ENCODE assay signal across 19 cellular contexts in the genomic region with DNA sequence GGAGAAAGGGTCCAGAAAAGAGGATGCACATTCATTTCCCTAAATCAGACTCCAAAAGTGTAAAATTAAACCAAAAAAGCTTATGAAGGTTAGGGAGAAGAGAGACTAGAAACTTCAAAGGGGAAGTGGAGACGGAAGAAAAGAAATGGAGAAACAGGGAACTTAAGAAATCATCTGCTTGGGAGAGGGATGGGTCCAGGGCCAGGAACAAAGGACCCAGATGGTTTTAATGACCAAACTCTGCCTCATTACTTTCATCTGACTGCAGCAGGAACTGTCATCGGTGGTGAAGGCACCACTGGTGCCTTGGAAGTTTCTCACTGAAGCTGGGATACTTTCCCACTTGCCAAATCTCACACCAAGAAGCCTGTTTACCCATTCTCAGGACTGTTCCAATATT.
DNase-seq lines count a peak whose midpoint lies in the region; ATAC-seq and TF ChIP-seq lines count a peak whose summit lies in the region.
"Had no signal": no experiment of that assay in that cellular context is flagged by ENCODE, and none has a peak within 500 bp of the region (broad histone marks: within the 10 kb centered on the region; RNA-seq: fewer than 3 reads in every experiment).

No MANE protein-coding gene starts in this region.

- H3K4me1 ChIP-seq in suprapubic skin, result peaks cover 10% of the 10 kb centered on the region

- H3K9me3 ChIP-seq in suprapubic skin, result no peaks in the 10 kb centered on the region
- H3K9me3 ChIP-seq: ovary had no signal

- peak overlapping the region; percentile 27 for H3K27ac ChIP-seq in suprapubic skin
- peak overlapping the region in 1 of 2 donors; percentile 33 for H3K27ac ChIP-seq in coronary artery
- H3K27ac ChIP-seq: KMS-11, ovary had no signal

- no peak for TF ChIP-seq POLR2A in suprapubic skin (IDR thresholded peaks at IDR 0.05)

- WGBS in suprapubic skin, result 52% methylated on average over 2 of the region's 2 CpGs

- H3K27me3 ChIP-seq in suprapubic skin, result no peaks in the 10 kb centered on the region
- H3K27me3 ChIP-seq: ovary had no signal

- intact Hi-C loops in left cardiac atrium (cut with DNase I), result no loop called here

- no peaks in the 10 kb centered on the region for H3K36me3 ChIP-seq in suprapubic skin
- H3K36me3 ChIP-seq: ovary had no signal

- peak; percentile 19 to 50 for ATAC-seq in left cardiac atrium

- TF ChIP-seq CTCF in suprapubic skin (IDR thresholded peaks at IDR 0.05) (no peak), coronary artery (IDR thresholded peaks at IDR 0.05) (no peak)

- DNase-seq in SIG-M5 treated with dmso at 0.1 percent for 504 hours (lab: John Stamatoyannopoulos, UW; ENCODE audit: unreplicated experiment) (peak; percentile 92), SIG-M5 (lab: John Stamatoyannopoulos, UW) (no peak), SKM-1 (lab: John Stamatoyannopoulos, UW; ENCODE audit: unreplicated experiment) (peak; percentile 50), left cardiac atrium (no peak), suprapubic skin (ENCODE audit: low spot score in 2 of 2) (no peak), coronary artery (ENCODE audit: low spot score) (no peak), anterior cingulate cortex (lab: John Stamatoyannopoulos, UW) (no peak), DMS53 (lab: John Stamatoyannopoulos, UW) (no peak)
- DNase-seq: 8988T; activated CD4-positive, alpha-beta T cell treated with anti-CD3 and anti-CD28 coated beads for 48 hours; activated naive CD4-positive, alpha-beta T cell treated with Interleukin-2 at 50 U/mL for 16 hours; GOT3; hypothalamus; NCI-H1417 treated with DMSO at 0.1 percent for 48 hours; ovary; SHP77; small intestine; T1000 had no signal

- TF ChIP-seq EP300 in suprapubic skin (IDR thresholded peaks at IDR 0.05), result no peak

- H3K4me3 ChIP-seq in suprapubic skin, result no peak overlapping the region
- H3K4me3 ChIP-seq in coronary artery, result no peak overlapping the region
- H3K4me3 ChIP-seq: ovary had no signal

Comparison
In these comparisons a context has a peak if more than half of its experiments do, and no peak if none do; other contexts are left out.
1. DNase-seq: peak in SIG-M5 treated with dmso at 0.1 percent for 504 hours (single experiment) and SKM-1 (single experiment); none in SIG-M5 (single experiment), left cardiac atrium (single experiment), suprapubic skin (0 of 2), coronary artery (single experiment), anterior cingulate cortex (0 of 58) and DMS53 (single experiment).